ENCODE assay signal across 14 cellular contexts in the genomic region with DNA sequence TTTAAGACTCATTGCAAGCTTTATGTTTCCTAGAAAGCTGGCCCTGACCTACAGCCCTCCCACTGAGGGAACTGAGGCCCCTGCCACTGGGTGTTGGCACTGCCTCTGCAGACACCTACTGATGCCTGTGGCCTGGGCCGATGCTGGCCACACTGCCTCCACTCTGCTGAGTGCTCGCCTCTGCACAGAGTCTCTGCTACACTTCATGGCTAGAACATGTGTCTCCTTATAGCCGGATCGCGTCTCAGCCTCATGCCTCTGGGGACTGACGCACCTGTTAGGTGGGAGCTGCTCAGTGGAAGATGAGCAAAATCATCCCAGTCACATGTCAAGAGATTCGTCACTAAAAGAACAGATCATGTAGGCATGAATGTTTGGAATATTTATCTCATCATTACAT.
DNase-seq lines count a peak whose midpoint lies in the region; ATAC-seq and TF ChIP-seq lines count a peak whose summit lies in the region.
"Had no signal": no experiment of that assay in that cellular context is flagged by ENCODE, and none has a peak within 500 bp of the region (broad histone marks: within the 10 kb centered on the region; RNA-seq: fewer than 3 reads in every experiment).

No MANE protein-coding gene starts in this region.

- peaks cover 29% of the 10 kb centered on the region for H3K4me1 Mint-ChIP-seq in nephron
- H3K4me1 Mint-ChIP-seq: B cell had no signal

- intact Hi-C loops in testis (cut with DNase I; ENCODE audit: low total_unique reads): no loop called here

- no peak overlapping the region for H3K4me3 ChIP-seq in testis
- H3K4me3 ChIP-seq: BLaER1 treated with 17β-estradiol and CSF1 and Interleukin-3, amounts not matched to agents 10 nM and 100 nM; GM12878; HAP-1 had no signal

- H3K4me3 Mint-ChIP-seq in nephron: peak overlapping the region in 1 of 3 experiments; percentile 48
- H3K4me3 Mint-ChIP-seq: B cell; CD8-positive, alpha-beta T cell had no signal

- no peaks in the 10 kb centered on the region for H3K9me3 ChIP-seq in testis
- H3K9me3 ChIP-seq: HAP-1 had no signal

- H3K27ac ChIP-seq in testis: peak overlapping the region; percentile 66 to 75
- H3K27ac ChIP-seq: BLaER1 treated with 17β-estradiol and CSF1 and Interleukin-3, amounts not matched to agents 10 nM and 100 nM had no signal

- no peaks in the 10 kb centered on the region for H3K27me3 ChIP-seq in testis
- H3K27me3 ChIP-seq: BLaER1 treated with 17β-estradiol and CSF1 and Interleukin-3, amounts not matched to agents 10 nM and 100 nM had no signal

- TF ChIP-seq CTCF in nephron (IDR thresholded peaks at IDR 0.05; ENCODE audit: unreplicated experiment in 3 of 3): no peak
- TF ChIP-seq CTCF in testis (IDR thresholded peaks at IDR 0.05): no peak

- H3K36me3 Mint-ChIP-seq in nephron (ENCODE audit: low read depth): no peaks in the 10 kb centered on the region
- H3K36me3 Mint-ChIP-seq: CD8-positive, alpha-beta T cell had no signal

- ATAC-seq in HG02571 (IDR thresholded peaks at IDR 0.05; ENCODE audit: unreplicated experiment): no peak
- ATAC-seq: CD8-positive, alpha-beta T cell; GM12878 had no signal

- H3K36me3 ChIP-seq in testis (ENCODE audit: low read depth, missing control alignments): no peaks in the 10 kb centered on the region
- H3K36me3 ChIP-seq: BLaER1 treated with 17β-estradiol and CSF1 and Interleukin-3, amounts not matched to agents 10 nM and 100 nM; HAP-1 had no signal

- DNase-seq in NCI-H2171 (lab: John Stamatoyannopoulos, UW) (peak; percentile 14), testis (no peak), RPMI8226 (no peak), ureter (ENCODE audit: low spot score) (no peak)
- DNase-seq: Calu3; CD8-positive, alpha-beta T cell; DMS79 treated with DMSO at 0.1 percent for 48 hours; EL had no signal

- no peak for TF ChIP-seq POLR2A in testis (IDR thresholded peaks at IDR 0.05)

- H3K27me3 Mint-ChIP-seq in nephron (ENCODE audit: low read depth): no peaks in the 10 kb centered on the region

- peak overlapping the region; percentile 15 to 74 (median 56) for H3K27ac Mint-ChIP-seq in nephron
- H3K27ac Mint-ChIP-seq: B cell; CD8-positive, alpha-beta T cell had no signal

- H3K9me3 Mint-ChIP-seq in nephron: peaks cover 3% of the 10 kb centered on the region
- H3K9me3 Mint-ChIP-seq: CD8-positive, alpha-beta T cell had no signal

- WGBS in testis, 2 donors: 72 to 84% methylated on average over 7 of the region's 7 CpGs

- H3K4me1 ChIP-seq in testis: peaks cover 26% of the 10 kb centered on the region
- H3K4me1 ChIP-seq: HAP-1 had no signal
